ENCODE assay signal across 26 cellular contexts in the genomic region with DNA sequence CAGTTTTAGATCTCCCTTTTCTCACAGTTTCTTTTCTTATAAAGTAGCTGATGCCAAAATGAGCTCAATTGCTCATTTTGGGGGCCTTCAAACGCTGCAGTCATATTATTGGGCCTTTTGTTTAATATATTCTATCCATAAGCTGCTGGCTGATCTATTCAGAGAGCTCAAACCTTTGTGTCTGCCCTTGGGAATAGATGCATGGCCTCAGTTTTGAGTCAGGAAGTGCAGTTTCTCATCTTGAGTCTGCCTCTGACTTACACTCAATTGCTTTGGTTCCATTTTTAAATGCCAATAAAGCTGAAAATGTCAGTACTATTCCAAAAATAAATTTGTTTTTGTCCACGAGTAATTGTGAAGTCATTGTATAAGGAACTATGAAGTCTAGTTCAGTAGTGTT.
"Had no signal": no experiment of that assay in that cellular context is flagged by ENCODE, and none has a peak within 500 bp of the region (broad histone marks: within the 10 kb centered on the region; RNA-seq: fewer than 3 reads in every experiment).

No MANE protein-coding gene starts in this region.

- H3K4me1 Mint-ChIP-seq: activated CD4-positive, alpha-beta T cell treated with anti-CD3 and anti-CD28 coated beads for 36 hours had no signal

- ATAC-seq: activated CD4-positive, alpha-beta T cell treated with anti-CD3 and anti-CD28 coated beads for 36 hours; activated CD8-positive, alpha-beta T cell treated with anti-CD3 and anti-CD28 coated beads, Interleukin-2, amount 10 ng/mL, durations not matched to agents 7 days and 5 days; activated naive CD4-positive, alpha-beta T cell treated with anti-CD3 and anti-CD28 coated beads, Interleukin-2, amount 50 U/mL, for 72 hours; activated T-cell treated with anti-CD3 and anti-CD28 coated beads, Interleukin-2, amount 50 U/mL, for 72 hours; esophagus mucosa; heart left ventricle had no signal

- H3K36me3 Mint-ChIP-seq: activated CD4-positive, alpha-beta memory T cell treated with anti-CD3 and anti-CD28 coated beads for 36 hours; activated naive CD4-positive, alpha-beta T cell treated with anti-CD3 and anti-CD28 coated beads, Interleukin-2, amount 10 ng/mL, durations not matched to agents 7 days and 5 days; activated naive CD4-positive, alpha-beta T cell treated with anti-CD3 and anti-CD28 coated beads, Interleukin-2, amount 50 U/mL, for 72 hours; activated naive CD8-positive, alpha-beta T cell treated with anti-CD3 and anti-CD28 coated beads, Interleukin-2, amount 10 ng/mL, durations not matched to agents 7 days and 5 days; brain had no signal

- H3K27me3 Mint-ChIP-seq: activated CD4-positive, alpha-beta memory T cell treated with anti-CD3 and anti-CD28 coated beads for 36 hours; activated CD4-positive, alpha-beta T cell treated with anti-CD3 and anti-CD28 coated beads for 36 hours; brain had no signal

- H3K4me3 Mint-ChIP-seq: activated CD4-positive, alpha-beta memory T cell treated with anti-CD3 and anti-CD28 coated beads for 36 hours; activated CD4-positive, alpha-beta T cell treated with anti-CD3 and anti-CD28 coated beads for 36 hours; activated CD4-positive, alpha-beta T cell treated with anti-CD3 and anti-CD28 coated beads, Interleukin-2, amount 10 ng/mL, durations not matched to agents 24 days and 14 days; activated CD8-positive, alpha-beta T cell treated with anti-CD3 and anti-CD28 coated beads, Interleukin-2, amount 10 ng/mL, durations not matched to agents 7 days and 5 days; activated naive CD4-positive, alpha-beta T cell treated with anti-CD3 and anti-CD28 coated beads, Interleukin-2, amount 10 ng/mL, durations not matched to agents 7 days and 5 days; activated naive CD8-positive, alpha-beta T cell treated with anti-CD3 and anti-CD28 coated beads, Interleukin-2, amount 10 ng/mL, durations not matched to agents 7 days and 5 days; activated T-cell treated with anti-CD3 and anti-CD28 coated beads, Interleukin-2, amount 50 U/mL, for 24 hours; activated T-cell treated with anti-CD3 and anti-CD28 coated beads, Interleukin-2, amount 50 U/mL, for 72 hours; brain; endodermal cell had no signal

- H3K9me3 Mint-ChIP-seq: activated CD4-positive, alpha-beta memory T cell treated with anti-CD3 and anti-CD28 coated beads for 36 hours; activated T-cell treated with anti-CD3 and anti-CD28 coated beads, Interleukin-2, amount 50 U/mL, for 24 hours had no signal

- H3K27ac Mint-ChIP-seq: activated CD4-positive, alpha-beta memory T cell treated with anti-CD3 and anti-CD28 coated beads for 36 hours; activated CD4-positive, alpha-beta T cell treated with anti-CD3 and anti-CD28 coated beads for 36 hours; activated CD4-positive, alpha-beta T cell treated with anti-CD3 and anti-CD28 coated beads, Interleukin-2, amount 10 ng/mL, durations not matched to agents 24 days and 14 days; activated CD8-positive, alpha-beta T cell treated with anti-CD3 and anti-CD28 coated beads, Interleukin-2, amount 10 ng/mL, durations not matched to agents 7 days and 5 days; activated naive CD4-positive, alpha-beta T cell treated with anti-CD3 and anti-CD28 coated beads, Interleukin-2, amount 10 ng/mL, durations not matched to agents 7 days and 5 days; activated naive CD4-positive, alpha-beta T cell treated with anti-CD3 and anti-CD28 coated beads, Interleukin-2, amount 50 U/mL, for 72 hours; activated naive CD8-positive, alpha-beta T cell treated with anti-CD3 and anti-CD28 coated beads, Interleukin-2, amount 10 ng/mL, durations not matched to agents 7 days and 5 days; activated T-cell treated with anti-CD3 and anti-CD28 coated beads, Interleukin-2, amount 50 U/mL, for 24 hours; activated T-cell treated with anti-CD3 and anti-CD28 coated beads, Interleukin-2, amount 50 U/mL, for 72 hours; endodermal cell had no signal

- DNase-seq: activated CD4-positive, alpha-beta memory T cell treated with anti-CD3 and anti-CD28 coated beads for 36 hours; activated CD4-positive, alpha-beta T cell treated with anti-CD3 and anti-CD28 coated beads for 36 hours; activated CD4-positive, alpha-beta T cell treated with anti-CD3 and anti-CD28 coated beads, Interleukin-2, amount 10 ng/mL, durations not matched to agents 24 days and 14 days; activated CD4-positive, CD25-positive, alpha-beta regulatory T cell; activated CD4-positive, CD25-positive, alpha-beta regulatory T cell treated with anti-CD3 and anti-CD28 coated beads, Interleukin-2, amount 50 U/mL, for 72 hours; activated CD8-positive, alpha-beta memory T cell treated with anti-CD3 and anti-CD28 coated beads, Interleukin-2, amount 50 U/mL, for 48 hours; activated CD8-positive, alpha-beta T cell treated with anti-CD3 and anti-CD28 coated beads, Interleukin-2, amount 10 ng/mL, durations not matched to agents 7 days and 5 days; activated gamma-delta T cell; activated naive CD4-positive, alpha-beta T cell; activated naive CD4-positive, alpha-beta T cell treated with anti-CD3 and anti-CD28 coated beads, Interleukin-2, amount 10 ng/mL, durations not matched to agents 7 days and 5 days; activated naive CD8-positive, alpha-beta T cell treated with anti-CD3 and anti-CD28 coated beads, Interleukin-2, amount 10 ng/mL, durations not matched to agents 7 days and 5 days; activated T-cell treated with anti-CD3 and anti-CD28 coated beads for 4 hours; activated T-cell treated with anti-CD3 and anti-CD28 coated beads, Interleukin-2, amount 50 U/mL, for 24 hours; activated T-cell treated with anti-CD3 and anti-CD28 coated beads, Interleukin-2, amount 50 U/mL, for 72 hours; central memory CD4-positive, alpha-beta T cell; cerebellar nuclear complex; colonic mucosa; effector memory CD4-positive, alpha-beta T cell; endodermal cell; foreskin fibroblast; glutamatergic neuron; heart left ventricle; T-helper 2 cell had no signal
